ENCODE assay signal across 8 cellular contexts in the genomic region with DNA sequence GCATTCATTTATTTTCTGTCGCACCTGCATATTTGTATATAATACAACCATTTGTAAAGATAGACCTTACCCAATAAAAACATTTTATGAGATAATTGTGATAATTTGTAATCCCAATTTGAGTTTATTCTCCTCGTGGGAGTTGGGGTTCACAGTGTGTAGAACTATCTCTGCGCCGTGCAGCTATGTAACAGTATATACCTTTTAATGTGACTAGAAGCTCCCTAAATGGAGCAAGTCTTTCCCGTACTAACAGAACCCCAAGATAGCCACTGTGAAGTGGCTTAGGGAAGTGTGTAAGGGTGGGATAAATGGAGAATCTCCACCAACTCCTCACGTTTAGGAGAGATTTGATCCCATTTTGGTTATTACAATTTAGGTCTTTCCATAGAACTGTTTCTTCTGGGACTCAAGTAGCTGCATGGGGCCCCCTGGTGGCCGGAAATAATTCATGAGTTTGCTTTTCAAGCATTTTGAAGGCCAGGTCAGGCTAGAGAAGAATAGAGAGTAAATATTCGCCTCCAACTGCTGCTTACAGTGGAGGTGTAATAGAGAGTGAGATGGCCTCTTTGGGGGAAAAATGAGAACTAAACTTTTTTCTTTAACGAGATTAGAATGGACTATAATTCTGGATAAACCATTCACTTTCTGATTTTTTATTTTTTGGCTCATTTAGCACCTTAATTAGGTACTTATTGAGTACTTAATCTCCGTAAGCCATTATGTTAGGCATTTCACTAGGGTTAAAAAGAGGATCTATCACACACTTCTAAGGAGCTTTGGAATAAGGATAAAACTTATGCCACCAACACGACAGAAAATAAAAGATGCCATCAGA. TPM values are rescaled to one million over a fixed set of nuclear protein-coding genes. Genes with fewer than 3 reads are reported as not detected.
A peak's percentile ranks its signal among the peaks of the same experiment; 100 is the strongest.
DNase-seq lines count a peak whose midpoint lies in the region; ATAC-seq and TF ChIP-seq lines count a peak whose summit lies in the region.

No MANE protein-coding gene starts in this region.

- no peaks in the 10 kb centered on the region for H3K36me3 Mint-ChIP-seq in T-cell

- CTCF ChIA-PET in T-cell (lab: Charles Lee): interaction anchor here (0.5 to 4.9 kb wide), 6 partner anchors 9 to 193 kb away, joined by 3 to 29 read pairs (median 3); partner anchors contain the start of gene PCTP (in 1 of the 2)

- H3K27ac ChIP-seq in MM.1S (ENCODE audit: low read length) (no peak overlapping the region), right cardiac atrium (ENCODE audit: low read length) (no peak overlapping the region), sigmoid colon (no peak overlapping the region)

- TF ChIP-seq POLR2A in sigmoid colon (IDR thresholded peaks at IDR 0.05): no peak

- H2AFZ ChIP-seq in MM.1S (ENCODE audit: low read length): no peak overlapping the region

- no peak overlapping the region for H3K27ac Mint-ChIP-seq in T-cell

- no peaks in the 10 kb centered on the region for H3K9me3 ChIP-seq in MM.1S (replicated peaks; ENCODE audit: insufficient read depth, low read length)
- H3K9me3 ChIP-seq in right cardiac atrium (ENCODE audit: control insufficient read depth, low read length): no peaks in the 10 kb centered on the region
- H3K9me3 ChIP-seq in sigmoid colon: no peaks in the 10 kb centered on the region

- H3K9ac ChIP-seq in MM.1S (ENCODE audit: low read length): no peak overlapping the region

- peak; percentile 51 for DNase-seq in SIG-M5 treated with dmso at 0.1 percent for 504 hours (lab: John Stamatoyannopoulos, UW; ENCODE audit: unreplicated experiment)
- DNase-seq in SIG-M5 (lab: John Stamatoyannopoulos, UW): no peak
- peak; percentile 72 for DNase-seq in MM.1S
- peak in 32 of 34 experiments; percentile 3 to 64 (median 40) for DNase-seq in T-cell
- DNase-seq in amygdala (lab: John Stamatoyannopoulos, UW): peak in 36 of 56 donors; percentile 3 to 86 (median 28)
- peak; percentile 79 to 92 (median 79) for DNase-seq in right cardiac atrium
- DNase-seq in sigmoid colon: peak; percentile 92
- DNase-seq in GF-D8 (lab: John Stamatoyannopoulos, UW): no peak

- H3K27me3 ChIP-seq in MM.1S (replicated peaks; ENCODE audit: insufficient read depth, low read length) (no peaks in the 10 kb centered on the region), right cardiac atrium (ENCODE audit: control insufficient read depth, insufficient read depth) (no peaks in the 10 kb centered on the region), sigmoid colon (no peaks in the 10 kb centered on the region)

- intact Hi-C loops in right cardiac atrium (cut with DNase I): loop anchor here in 3 of 4 donors (5.0 to 10.0 kb wide), 3 partner anchors 54 to 193 kb away; no protein-coding TSS in a partner anchor
- intact Hi-C loops in sigmoid colon (cut with DNase I): loop anchor here (1.0 to 5.0 kb wide), 2 partner anchors 76 to 191 kb away; no protein-coding TSS in a partner anchor

- no peak overlapping the region for H3K4me2 ChIP-seq in MM.1S (ENCODE audit: low read depth, low read length)

- H3K79me2 ChIP-seq in MM.1S (ENCODE audit: low read length): no peaks in the 10 kb centered on the region

- TF ChIP-seq CTCF in MM.1S (IDR thresholded peaks at IDR 0.05; ENCODE audit: low read length) (peak; percentile 72), sigmoid colon (IDR thresholded peaks at IDR 0.05) (peak; percentile 58 to 73 (median 71))

- no peaks in the 10 kb centered on the region for H3K9me3 Mint-ChIP-seq in T-cell

- POLR2A ChIA-PET in T-cell (lab: Charles Lee): interaction anchor here in 1 of 2 donors (0.6 kb wide), 1 partner anchor 949 kb away, joined by 3 read pairs; no protein-coding TSS in a partner anchor

- H3K4me3 ChIP-seq in MM.1S (ENCODE audit: low read length) (no peak overlapping the region), right cardiac atrium (ENCODE audit: low read length) (no peak overlapping the region), sigmoid colon (no peak overlapping the region)

- 51% methylated on average over 11 of the region's 11 CpGs for WGBS in right cardiac atrium
- 49 to 55% methylated on average over 11 of the region's 11 CpGs for WGBS in sigmoid colon, 2 donors

- ATAC-seq in T-cell (replicated peaks in 1 of 4) (no peak), right cardiac atrium (peak; percentile 38 to 48)

- H3K36me3 ChIP-seq in MM.1S (replicated peaks; ENCODE audit: insufficient read depth, low read length) (no peaks in the 10 kb centered on the region), sigmoid colon (no peaks in the 10 kb centered on the region)

- peaks cover 17 to 19% of the 10 kb centered on the region in 2 donors for H3K27me3 Mint-ChIP-seq in T-cell

- H3K9me2 ChIP-seq in MM.1S (replicated peaks; ENCODE audit: insufficient read depth, low read length): no peaks in the 10 kb centered on the region

- H3K4me1 Mint-ChIP-seq in T-cell: no peaks in the 10 kb centered on the region

- no peak overlapping the region for H3K4me3 Mint-ChIP-seq in T-cell

- no peaks in the 10 kb centered on the region for H4K20me1 ChIP-seq in MM.1S (ENCODE audit: insufficient read depth, low read length)

- no peaks in the 10 kb centered on the region for H3F3A ChIP-seq in MM.1S (ENCODE audit: insufficient read depth, low read length)

- H3K4me1 ChIP-seq in MM.1S (ENCODE audit: low read length) (no peaks in the 10 kb centered on the region), right cardiac atrium (ENCODE audit: control insufficient read depth, insufficient read depth, low read length) (no peaks in the 10 kb centered on the region), sigmoid colon (peaks cover 0 to 29% (median 25%) of the 10 kb centered on the region in 4 donors)

- TF ChIP-seq EP300 in sigmoid colon (IDR thresholded peaks at IDR 0.05): no peak

RNA-seq across cellular contexts. Expression of gene TMEM100, which starts 4.5 kb away (rescaled TPM):
- total RNA-seq in T-cell: under 1 TPM in 1 of 5 donors, not detected in 4; 0.35 TPM
- 10 to 100 TPM; 24.7 to 37.2 (median 31.0) TPM for total RNA-seq in right cardiac atrium
- polyA plus RNA-seq in right cardiac atrium: 13.2 TPM
- 10 to 100 TPM in 3 of 4 donors, 1 to 10 TPM in 1; 9.0 to 25.0 (median 15.3) TPM for total RNA-seq in sigmoid colon
- polyA plus RNA-seq in sigmoid colon: 1 to 10 TPM; 2.5 to 7.1 (median 5.4) TPM

RNA-seq across cellular contexts. Expression of gene PCTP, which starts 32.7 kb away (rescaled TPM):
- total RNA-seq in T-cell (1 to 10 TPM; 2.8 to 3.6 (median 3.3) TPM), right cardiac atrium (10 to 100 TPM; 11.9 to 17.6 (median 15.9) TPM), sigmoid colon (10 to 100 TPM; 20.8 to 25.0 (median 23.9) TPM)
- polyA plus RNA-seq in right cardiac atrium (15.0 TPM), sigmoid colon (10 to 100 TPM; 28.9 to 64.7 (median 45.0) TPM)

Comparison
In these comparisons a context has a peak if more than half of its experiments do, and no peak if none do; other contexts are left out.
1. DNase-seq: peak in SIG-M5 treated with dmso at 0.1 percent for 504 hours (single experiment), MM.1S (single experiment), T-cell (32 of 34), amygdala (36 of 56), right cardiac atrium (3 of 3) and sigmoid colon (single experiment); none in SIG-M5 (single experiment) and GF-D8 (single experiment).
2. ATAC-seq: peak in right cardiac atrium (2 of 2); none in T-cell (0 of 4).
3. RNA of gene TMEM100, which starts 4.5 kb away (total RNA-seq): 24.7 to 37.2 TPM in right cardiac atrium and 9.0 to 25.0 TPM in sigmoid colon; 0.35 TPM in T-cell; every median in the first group is over 4 times any median in the second.